In genomic region chr15:66503780-66504562, GRCh38 we compare ENCODE assay signal across 8 cellular contexts. TPM values are rescaled to one million over a fixed set of nuclear protein-coding genes. Genes with fewer than 3 reads are reported as not detected.
DNase-seq lines count a peak whose midpoint lies in the region; ATAC-seq and TF ChIP-seq lines count a peak whose summit lies in the region.

No MANE protein-coding gene starts in this region.

- H3K4me1 ChIP-seq in iPS DF 6.9 (ENCODE audit: control insufficient read depth, insufficient read depth, low read length), result no peaks in the 10 kb centered on the region

- no peaks in the 10 kb centered on the region for H3K9me3 Mint-ChIP-seq in activated CD8-positive, alpha-beta T cell treated with anti-CD3 and anti-CD28 coated beads for 36 hours
- H3K9me3 Mint-ChIP-seq in stimulated activated memory B cell treated with anti-CD40 and anti-IgM and Interleukin-4, amounts not matched to agents 10 μg/mL and 1 μg/mL and 100 μg/mL, for 72 hours, result no peaks in the 10 kb centered on the region

- CTCF ChIA-PET in activated CD8-positive, alpha-beta T cell treated with anti-CD3 and anti-CD28 coated beads for 36 hours (lab: Charles Lee), result interaction anchor here (0.6 kb wide), 1 partner anchor 149 kb away, joined by 5 read pairs; no protein-coding TSS in a partner anchor

- ATAC-seq in activated CD8-positive, alpha-beta T cell treated with anti-CD3 and anti-CD28 coated beads for 36 hours, result no peak
- no peak for ATAC-seq in stimulated activated memory B cell treated with anti-CD40 and anti-IgM and Interleukin-4, amounts not matched to agents 10 μg/mL and 1 μg/mL and 100 μg/mL, for 72 hours
- ATAC-seq in HG02938 (IDR thresholded peaks at IDR 0.05; ENCODE audit: unreplicated experiment), result no peak

- peaks cover 45% of the 10 kb centered on the region for H3K4me1 Mint-ChIP-seq in activated CD8-positive, alpha-beta T cell treated with anti-CD3 and anti-CD28 coated beads for 36 hours (ENCODE audit: low read depth)
- H3K4me1 Mint-ChIP-seq in stimulated activated memory B cell treated with anti-CD40 and anti-IgM and Interleukin-4, amounts not matched to agents 10 μg/mL and 1 μg/mL and 100 μg/mL, for 72 hours, result peaks cover 50% of the 10 kb centered on the region

- no CpG with 5 or more reads among the region's 12 CpGs for WGBS in iPS DF 6.9 (ENCODE audit: insufficient coverage, insufficient read length)

- peak overlapping the region; percentile 70 for H3K4me3 ChIP-seq in iPS DF 6.9 (ENCODE audit: low read length)

- H3K9me3 ChIP-seq in iPS DF 6.9 (ENCODE audit: control insufficient read depth, insufficient read depth, low read length), result no peaks in the 10 kb centered on the region

- H3K36me3 Mint-ChIP-seq in activated CD8-positive, alpha-beta T cell treated with anti-CD3 and anti-CD28 coated beads for 36 hours (ENCODE audit: low read depth), result peaks cover 60% of the 10 kb centered on the region
- H3K36me3 Mint-ChIP-seq in stimulated activated memory B cell treated with anti-CD40 and anti-IgM and Interleukin-4, amounts not matched to agents 10 μg/mL and 1 μg/mL and 100 μg/mL, for 72 hours, result peaks cover 46% of the 10 kb centered on the region

- no peaks in the 10 kb centered on the region for H3K27me3 Mint-ChIP-seq in activated CD8-positive, alpha-beta T cell treated with anti-CD3 and anti-CD28 coated beads for 36 hours
- no peaks in the 10 kb centered on the region for H3K27me3 Mint-ChIP-seq in stimulated activated memory B cell treated with anti-CD40 and anti-IgM and Interleukin-4, amounts not matched to agents 10 μg/mL and 1 μg/mL and 100 μg/mL, for 72 hours

- no peaks in the 10 kb centered on the region for H3K27me3 ChIP-seq in iPS DF 6.9 (ENCODE audit: control insufficient read depth, insufficient read depth, low read length)

- peaks cover 30% of the 10 kb centered on the region for H3K36me3 ChIP-seq in iPS DF 6.9 (ENCODE audit: control insufficient read depth, insufficient read depth, low read length)

- H3K27ac ChIP-seq in iPS DF 6.9 (ENCODE audit: low read length), result no peak overlapping the region

- POLR2A ChIA-PET in activated CD8-positive, alpha-beta T cell treated with anti-CD3 and anti-CD28 coated beads for 36 hours (lab: Charles Lee), result interaction anchor here (0.6 to 4.0 kb wide), 17 partner anchors 8 to 1199 kb away, joined by 3 to 27 read pairs (median 4); partner anchors contain the start of genes DIS3L, MAP2K1, RNU5B-1 and TIPIN

- TF ChIP-seq CTCF in activated CD8-positive, alpha-beta T cell treated with anti-CD3 and anti-CD28 coated beads for 36 hours (IDR thresholded peaks at IDR 0.05), result no peak

- peak overlapping the region; percentile 100 for H3K27ac Mint-ChIP-seq in activated CD8-positive, alpha-beta T cell treated with anti-CD3 and anti-CD28 coated beads for 36 hours
- H3K27ac Mint-ChIP-seq in stimulated activated memory B cell treated with anti-CD40 and anti-IgM and Interleukin-4, amounts not matched to agents 10 μg/mL and 1 μg/mL and 100 μg/mL, for 72 hours, result peak overlapping the region; percentile 97

- DNase-seq in HT-29 (ENCODE audit: low spot score) (peak; percentile 44), iPS DF 6.9 (ENCODE audit: low read depth, low spot score) (no peak), NCI-H2196 treated with DMSO at 0.1 percent for 48 hours (lab: John Stamatoyannopoulos, UW; ENCODE audit: unreplicated experiment) (no peak), OCI-M1 (lab: John Stamatoyannopoulos, UW) (no peak)
- DNase-seq in activated CD8-positive, alpha-beta T cell treated with anti-CD3 and anti-CD28 coated beads for 36 hours, result no peak
- no peak for DNase-seq in NK-92 treated with Interleukin-12 subunit alpha and Interleukin-12 subunit beta, amount 100 ng/mL, for 24 hours (lab: John Stamatoyannopoulos, UW)

- intact Hi-C loops in activated CD8-positive, alpha-beta T cell treated with anti-CD3 and anti-CD28 coated beads for 36 hours (cut with micrococcal nuclease), result no loop called here

- H3K4me3 Mint-ChIP-seq in activated CD8-positive, alpha-beta T cell treated with anti-CD3 and anti-CD28 coated beads for 36 hours, result peak overlapping the region; percentile 99
- peak overlapping the region; percentile 100 for H3K4me3 Mint-ChIP-seq in stimulated activated memory B cell treated with anti-CD40 and anti-IgM and Interleukin-4, amounts not matched to agents 10 μg/mL and 1 μg/mL and 100 μg/mL, for 72 hours

RNA-seq across cellular contexts. Expression of gene RPL4, which starts 0.7 kb away (rescaled TPM):
- total RNA-seq in HT-29 (2014; rRNA removed; shearing (Covaris generic)), result 5,364 and 5,662 TPM in 2 replicates
- 1,000 to 10,000 TPM; 5,254 to 5,310 TPM for total RNA-seq in activated CD8-positive, alpha-beta T cell treated with anti-CD3 and anti-CD28 coated beads for 36 hours

RNA-seq across cellular contexts. Expression of gene ZWILCH, which starts 1.2 kb away (rescaled TPM):
- total RNA-seq in HT-29 (2014; rRNA removed; shearing (Covaris generic)), result 9.2 and 15.4 TPM in 2 replicates
- 10 to 100 TPM; 29.9 to 30.2 TPM for total RNA-seq in activated CD8-positive, alpha-beta T cell treated with anti-CD3 and anti-CD28 coated beads for 36 hours

RNA-seq across cellular contexts. Expression of gene SNAPC5, which starts 6.4 kb away (rescaled TPM):
- 27.9 and 32.3 TPM in 2 replicates for total RNA-seq in HT-29 (2014; rRNA removed; shearing (Covaris generic))
- 10 to 100 TPM; 27.7 to 31.4 TPM for total RNA-seq in activated CD8-positive, alpha-beta T cell treated with anti-CD3 and anti-CD28 coated beads for 36 hours
